24 cellular contexts compared by ENCODE assay signal in genomic region chr2:166984188-166984587, GRCh38.
DNase-seq lines count a peak whose midpoint lies in the region; ATAC-seq, FAIRE-seq and TF ChIP-seq lines count a peak whose summit lies in the region.
"Had no signal": no experiment of that assay in that cellular context is flagged by ENCODE, and none has a peak within 500 bp of the region (broad histone marks: within the 10 kb centered on the region; RNA-seq: fewer than 3 reads in every experiment).

No MANE protein-coding gene starts in this region.

- POLR2A ChIA-PET in PC-3 (lab: Charles Lee; ENCODE audit: unreplicated experiment), result no interaction called here
- POLR2A ChIA-PET in K562 (lab: Yijun Ruan, JAX), result no interaction called here

- H3K18ac ChIP-seq in mesenchymal stem cell (ENCODE audit: low read depth in 1 of 2, low read length in 2 of 2), result no peak overlapping the region

- intact Hi-C loops in PC-3 (cut with micrococcal nuclease), result loop anchor here (1.0 to 10.0 kb wide), 2 partner anchors 12 to 161 kb away; no protein-coding TSS in a partner anchor
- intact Hi-C loops in K562 (cut with micrococcal nuclease), result no loop called here

- H3K27ac Mint-ChIP-seq in neural progenitor cell, result no peak overlapping the region
- H3K27ac Mint-ChIP-seq: CD14-positive monocyte; CD4-positive, alpha-beta T cell; CD8-positive, alpha-beta memory T cell; GM23338; H9 had no signal

- CTCF ChIA-PET in PC-3 (lab: Charles Lee) (no interaction called here), K562 (lab: Yijun Ruan, JAX; ENCODE audit: low intra/inter-chr PET ratio) (no interaction called here)

- no peaks in the 10 kb centered on the region for H4K20me1 ChIP-seq in PC-3 (ENCODE audit: low read length)
- H4K20me1 ChIP-seq in K562 (replicated peaks; ENCODE audit: control insufficient read depth, insufficient read depth, low read length), result no peaks in the 10 kb centered on the region
- H4K20me1 ChIP-seq in neural progenitor cell (ENCODE audit: low read depth), result no peaks in the 10 kb centered on the region
- H4K20me1 ChIP-seq: BLaER1 treated with 17β-estradiol and CSF1 and Interleukin-3, amounts not matched to agents 10 nM and 100 nM had no signal

- no peak for ATAC-seq in PC-3
- no peak for ATAC-seq in K562
- ATAC-seq in GM18520 (IDR thresholded peaks at IDR 0.05; ENCODE audit: unreplicated experiment), result no peak
- ATAC-seq: A549, GM12878, GM23338, HCT116 had no signal

- H3K9me3 ChIP-seq in PC-3 (ENCODE audit: low read length), result peaks cover 7% of the 10 kb centered on the region; the same call in 1 of the 2 replicates
- H3K9me3 ChIP-seq in K562 (replicated peaks; ENCODE audit: control insufficient read depth, insufficient read depth, low read depth, low read length), result no peaks in the 10 kb centered on the region; the same call in 1 of the 2 replicates
- H3K9me3 ChIP-seq in neural progenitor cell (ENCODE audit: low read depth), result peaks cover 5% of the 10 kb centered on the region
- H3K9me3 ChIP-seq in mesenchymal stem cell (ENCODE audit: control insufficient read depth, low read length), result peaks cover 27% of the 10 kb centered on the region
- H3K9me3 ChIP-seq: A549, BE2C had no signal

- H3K4me1 Mint-ChIP-seq in neural progenitor cell, result no peaks in the 10 kb centered on the region
- H3K4me1 Mint-ChIP-seq: CD14-positive monocyte; CD8-positive, alpha-beta memory T cell had no signal

- H3K4me1 ChIP-seq in PC-3 (ENCODE audit: insufficient read depth, low read length), result peaks cover 18% of the 10 kb centered on the region
- no peaks in the 10 kb centered on the region for H3K4me1 ChIP-seq in K562 (replicated peaks in 1 of 2; ENCODE audit: control insufficient read depth in 2 of 2, insufficient read depth in 2 of 2, low read length in 2 of 2)
- no peaks in the 10 kb centered on the region for H3K4me1 ChIP-seq in neural progenitor cell
- no peaks in the 10 kb centered on the region for H3K4me1 ChIP-seq in mesenchymal stem cell (ENCODE audit: control insufficient read depth, insufficient read depth, low read depth, low read length)
- H3K4me1 ChIP-seq: A549; BE2C; BLaER1 treated with 17β-estradiol and CSF1 and Interleukin-3, amounts not matched to agents 10 nM and 100 nM had no signal

- peaks cover 5% of the 10 kb centered on the region; the same call in 1 of the 2 replicates for H3K36me3 ChIP-seq in PC-3 (ENCODE audit: low read depth, low read length)
- no peaks in the 10 kb centered on the region for H3K36me3 ChIP-seq in K562 (ENCODE audit: control insufficient read depth, insufficient read depth, low read length)
- H3K36me3 ChIP-seq in neural progenitor cell, result no peaks in the 10 kb centered on the region
- no peaks in the 10 kb centered on the region for H3K36me3 ChIP-seq in mesenchymal stem cell (ENCODE audit: control insufficient read depth in 1 of 2, insufficient read depth in 2 of 2, low read depth in 1 of 2, low read length in 2 of 2)
- H3K36me3 ChIP-seq: BE2C; BLaER1 treated with 17β-estradiol and CSF1 and Interleukin-3, amounts not matched to agents 10 nM and 100 nM had no signal

- no peaks in the 10 kb centered on the region for H3K27me3 Mint-ChIP-seq in neural progenitor cell (ENCODE audit: insufficient read depth, low read depth)
- H3K27me3 Mint-ChIP-seq: CD4-positive, alpha-beta T cell; CD8-positive, alpha-beta memory T cell had no signal

- FAIRE-seq in K562 (lab: Jason Lieb, UNC), result no peak
- FAIRE-seq: A549, D721Med, GM12878 had no signal

- no peak overlapping the region for H4K91ac ChIP-seq in mesenchymal stem cell (ENCODE audit: low read length)

- no peak for TF ChIP-seq RAD21 in K562 (CRISPR knock-in tag; conservative IDR thresholded peaks at IDR 0.05 in 1 of 2, IDR thresholded peaks at IDR 0.05 in 1 of 2)

- no peak overlapping the region for H2BK5ac ChIP-seq in mesenchymal stem cell (ENCODE audit: low read depth, low read length, poor library complexity, severe bottlenecking)

- H3K9me2 ChIP-seq in PC-3 (replicated peaks; ENCODE audit: low read length), result no peaks in the 10 kb centered on the region

- H2BK120ac ChIP-seq in mesenchymal stem cell (ENCODE audit: low read depth, low read length), result no peak overlapping the region

- H3K14ac ChIP-seq in mesenchymal stem cell (ENCODE audit: low read length in 2 of 2), result no peak overlapping the region

- DNase-seq in PC-3 (no peak), K562 (ENCODE audit: extremely low read depth in 1 of 4, low spot score in 3 of 4) (no peak), neural progenitor cell (ENCODE audit: low spot score) (no peak), mesenchymal stem cell (no peak), NCI-H1930 (lab: John Stamatoyannopoulos, UW) (no peak)
- DNase-seq: 8988T; ACHN; AML-193; BE2C; CD4-positive, alpha-beta T cell; CD8-positive, alpha-beta memory T cell; DMS 273 treated with DMSO at 0.1 percent for 48 hours; DMS79; EL; GDM1; H9 had no signal

- H2BK15ac ChIP-seq in mesenchymal stem cell (ENCODE audit: low read depth, poor library complexity, severe bottlenecking), result no peak overlapping the region

- H3K36me3 Mint-ChIP-seq in neural progenitor cell, result no peaks in the 10 kb centered on the region
- H3K36me3 Mint-ChIP-seq: CD14-positive monocyte; CD8-positive, alpha-beta memory T cell had no signal

- H2AK5ac ChIP-seq in mesenchymal stem cell (ENCODE audit: low read length, severe bottlenecking), result no peak overlapping the region

- H2BK12ac ChIP-seq in mesenchymal stem cell (ENCODE audit: low read length in 2 of 2), result no peak overlapping the region

- H2AFZ ChIP-seq in PC-3 (ENCODE audit: low read length) (peak overlapping the region; percentile 7; the same call in 1 of the 2 replicates), K562 (ENCODE audit: low read depth, low read length) (no peak overlapping the region), neural progenitor cell (replicated peaks) (peak overlapping the region; percentile 52), mesenchymal stem cell (ENCODE audit: low read depth, low read length) (no peak overlapping the region)
- H2AFZ ChIP-seq: GM23338 had no signal

- H3K27me3 ChIP-seq in PC-3 (ENCODE audit: low read length) (no peaks in the 10 kb centered on the region), K562 (ENCODE audit: control insufficient read depth in 2 of 2, insufficient read depth in 2 of 2, low read length in 2 of 2) (no peaks in the 10 kb centered on the region), neural progenitor cell (no peaks in the 10 kb centered on the region), mesenchymal stem cell (ENCODE audit: control insufficient read depth in 1 of 2, insufficient read depth in 1 of 2, low read length in 2 of 2) (no peaks in the 10 kb centered on the region)
- H3K27me3 ChIP-seq: BE2C; BLaER1 treated with 17β-estradiol and CSF1 and Interleukin-3, amounts not matched to agents 10 nM and 100 nM had no signal

- H3K4me2 ChIP-seq in PC-3 (ENCODE audit: low read length) (peak overlapping the region; percentile 61), K562 (ENCODE audit: insufficient read depth, low read length) (no peak overlapping the region), neural progenitor cell (no peak overlapping the region), mesenchymal stem cell (ENCODE audit: low read length, poor library complexity, severe bottlenecking) (no peak overlapping the region)
- H3K4me2 ChIP-seq: A549; BLaER1 treated with 17β-estradiol and CSF1 and Interleukin-3, amounts not matched to agents 10 nM and 100 nM; GM23338 had no signal

- no peaks in the 10 kb centered on the region for H3F3A ChIP-seq in PC-3 (ENCODE audit: low read length, unreplicated experiment)
- H3F3A ChIP-seq in neural progenitor cell (ENCODE audit: low read depth), result no peaks in the 10 kb centered on the region

- BruUV-seq in PC-3 (replicated peaks; lab: Mats Ljungman, UMichigan) (no TSS peak), K562 (replicated peaks; lab: Mats Ljungman, UMichigan) (no TSS peak)

- TF ChIP-seq CTCF in PC-3 (conservative IDR thresholded peaks at IDR 0.05; ENCODE audit: low read depth, low read length), result no peak
- no peak for TF ChIP-seq CTCF in K562 (IDR thresholded peaks at IDR 0.05 in 2 of 3, conservative IDR thresholded peaks at IDR 0.05 in 1 of 3; ENCODE audit: insufficient read depth in 2 of 3, low read depth in 1 of 3, low read length in 3 of 3)
- no peak for TF ChIP-seq CTCF in neural progenitor cell (IDR thresholded peaks at IDR 0.05)

- H3K9ac ChIP-seq in PC-3 (ENCODE audit: low read length), result no peak overlapping the region
- no peak overlapping the region for H3K9ac ChIP-seq in K562 (ENCODE audit: insufficient read depth in 1 of 2, low read depth in 2 of 2, low read length in 2 of 2)
- no peak overlapping the region for H3K9ac ChIP-seq in neural progenitor cell
- H3K9ac ChIP-seq in mesenchymal stem cell (ENCODE audit: low read length), result no peak overlapping the region
- H3K9ac ChIP-seq: BLaER1 treated with 17β-estradiol and CSF1 and Interleukin-3, amounts not matched to agents 10 nM and 100 nM had no signal

- no peak overlapping the region for H4K8ac ChIP-seq in mesenchymal stem cell (ENCODE audit: low read length)

- TF ChIP-seq POLR2A in K562 (conservative IDR thresholded peaks at IDR 0.05), result no peak

- H3K4ac ChIP-seq in mesenchymal stem cell (ENCODE audit: low read depth in 1 of 2, low read length in 2 of 2), result no peak overlapping the region

- no peak overlapping the region for H3K4me3 Mint-ChIP-seq in neural progenitor cell
- H3K4me3 Mint-ChIP-seq: CD14-positive monocyte; CD4-positive, alpha-beta T cell; CD8-positive, alpha-beta memory T cell; GM23338; H9 had no signal

- no peaks in the 10 kb centered on the region for H3K9me1 ChIP-seq in K562 (ENCODE audit: control insufficient read depth, insufficient read depth, low read length)

- peak overlapping the region; percentile 77 for H3K27ac ChIP-seq in PC-3 (ENCODE audit: low read length)
- H3K27ac ChIP-seq in K562 (ENCODE audit: extremely low read depth, low read depth, low read length), result no peak overlapping the region
- H3K27ac ChIP-seq in neural progenitor cell, result no peak overlapping the region
- H3K27ac ChIP-seq in mesenchymal stem cell (ENCODE audit: low read length, poor library complexity, severe bottlenecking), result no peak overlapping the region
- H3K27ac ChIP-seq: A549; BLaER1 treated with 17β-estradiol and CSF1 and Interleukin-3, amounts not matched to agents 10 nM and 100 nM had no signal

- H3K23ac ChIP-seq in mesenchymal stem cell (ENCODE audit: low read length in 2 of 2), result no peak overlapping the region

- H3K79me1 ChIP-seq in mesenchymal stem cell (replicated peaks; ENCODE audit: low read length, poor library complexity, severe bottlenecking), result no peaks in the 10 kb centered on the region

- peaks cover 5% of the 10 kb centered on the region for H3K9me3 Mint-ChIP-seq in neural progenitor cell

- in situ Hi-C loops in K562 (cut with MboI), result no loop called here

- no peak for TF ChIP-seq EP300 in K562 (IDR thresholded peaks at IDR 0.05; ENCODE audit: low read length)

- no peaks in the 10 kb centered on the region for H3K79me2 ChIP-seq in PC-3 (ENCODE audit: low read length)
- H3K79me2 ChIP-seq in K562 (ENCODE audit: control insufficient read depth, insufficient read depth, low read length), result no peaks in the 10 kb centered on the region
- no peaks in the 10 kb centered on the region for H3K79me2 ChIP-seq in neural progenitor cell (ENCODE audit: low read depth)

- H3K4me3 ChIP-seq in PC-3 (ENCODE audit: low read length) (no peak overlapping the region), K562 (no peak overlapping the region), neural progenitor cell (no peak overlapping the region), mesenchymal stem cell (ENCODE audit: insufficient read depth in 1 of 2, low read depth in 1 of 2, low read length in 2 of 2) (no peak overlapping the region)
- H3K4me3 ChIP-seq: A549; BLaER1 treated with 17β-estradiol and CSF1 and Interleukin-3, amounts not matched to agents 10 nM and 100 nM; GM12878; GM23338 had no signal

Comparison
In these comparisons a context has a peak if more than half of its experiments do, and no peak if none do; other contexts are left out.
1. H2AFZ ChIP-seq: peak in PC-3 (single experiment) and neural progenitor cell (single experiment); none in K562 (single experiment) and mesenchymal stem cell (single experiment).